In genomic region chr2:3034856-3035255, GRCh38 we compare ENCODE assay signal across 18 cellular contexts.
DNase-seq lines count a peak whose midpoint lies in the region; ATAC-seq, FAIRE-seq and TF ChIP-seq lines count a peak whose summit lies in the region.
"Had no signal": no experiment of that assay in that cellular context is flagged by ENCODE, and none has a peak within 500 bp of the region (broad histone marks: within the 10 kb centered on the region; RNA-seq: fewer than 3 reads in every experiment).

No MANE protein-coding gene starts in this region.

- no peak for TF ChIP-seq EP300 in K562 (IDR thresholded peaks at IDR 0.05; ENCODE audit: low read length)
- no peak for TF ChIP-seq EP300 in upper lobe of left lung (IDR thresholded peaks at IDR 0.05)

- TF ChIP-seq RAD21 in K562 (CRISPR knock-in tag; conservative IDR thresholded peaks at IDR 0.05 in 1 of 2, IDR thresholded peaks at IDR 0.05 in 1 of 2): no peak

- peaks cover 30 to 62% of the 10 kb centered on the region in 2 experiments; a peak in 4 of 5 replicates for H3K27me3 ChIP-seq in K562 (ENCODE audit: control insufficient read depth in 2 of 2, insufficient read depth in 2 of 2, low read length in 2 of 2)
- no peaks in the 10 kb centered on the region for H3K27me3 ChIP-seq in upper lobe of left lung
- no peaks in the 10 kb centered on the region for H3K27me3 ChIP-seq in mammary epithelial cell (ENCODE audit: insufficient read depth, low read length)

- intact Hi-C loops in OCI-LY7 (cut with micrococcal nuclease; ENCODE audit: unreplicated experiment): no loop called here
- intact Hi-C loops in K562 (cut with micrococcal nuclease): no loop called here
- intact Hi-C loops in mucosa of descending colon (cut with DNase I, micrococcal nuclease): no loop called here
- intact Hi-C loops in mammary epithelial cell (cut with micrococcal nuclease): no loop called here

- peak; percentile 11 for DNase-seq in OCI-LY7 (ENCODE audit: low spot score)
- no peak for DNase-seq in K562 (ENCODE audit: extremely low read depth in 1 of 4, low spot score in 3 of 4)
- no peak for DNase-seq in mucosa of descending colon
- DNase-seq in upper lobe of left lung: peak in 1 of 2 donors; percentile 50
- no peak for DNase-seq in Ammon's horn (ENCODE audit: low spot score)
- DNase-seq in cerebellar cortex (ENCODE audit: low spot score): no peak
- DNase-seq in mammary epithelial cell: no peak
- DNase-seq: DMS153, KG1, NCI-H1092 treated with DMSO at 0.1 percent for 48 hours, NCI-H1694, NCI-H446 treated with DMSO at 0.1 percent for 48 hours, NCI-H774 had no signal

- in situ Hi-C loops in K562 (cut with MboI): no loop called here
- in situ Hi-C loops in mammary epithelial cell (cut with MboI; ENCODE audit: low sequenced_read_pairs in 2 of 2): no loop called here

- H3K9me3 ChIP-seq in OCI-LY7 (ENCODE audit: low read length) (no peaks in the 10 kb centered on the region), K562 (replicated peaks; ENCODE audit: control insufficient read depth, insufficient read depth, low read depth, low read length) (no peaks in the 10 kb centered on the region), mucosa of descending colon (peaks cover 6% of the 10 kb centered on the region), upper lobe of left lung (no peaks in the 10 kb centered on the region), mammary epithelial cell (replicated peaks; ENCODE audit: insufficient read depth, low read length) (peaks cover 26% of the 10 kb centered on the region)

- H3K4me1 ChIP-seq in OCI-LY7 (ENCODE audit: insufficient read depth, low read length, poor library complexity, severe bottlenecking) (no peaks in the 10 kb centered on the region), K562 (replicated peaks in 1 of 2; ENCODE audit: control insufficient read depth in 2 of 2, insufficient read depth in 2 of 2, low read length in 2 of 2) (no peaks in the 10 kb centered on the region; a peak in 1 of 5 replicates), mucosa of descending colon (ENCODE audit: low read depth) (no peaks in the 10 kb centered on the region), upper lobe of left lung (no peaks in the 10 kb centered on the region), mammary epithelial cell (ENCODE audit: insufficient read depth, low read length) (no peaks in the 10 kb centered on the region)

- H3K9me2 ChIP-seq in OCI-LY7 (ENCODE audit: insufficient read depth, low read length): no peaks in the 10 kb centered on the region

- ATAC-seq in K562 (peak; percentile 47), mucosa of descending colon (peak; percentile 24), upper lobe of left lung (ENCODE audit: low FRiP score in 2 of 2) (peak; percentile 53 to 61), HG03469 (IDR thresholded peaks at IDR 0.05; ENCODE audit: unreplicated experiment) (no peak)

- under 1% methylated on average over 13 of the region's 13 CpGs for WGBS in K562 (ENCODE audit: insufficient coverage, low coverage, missing lambda C conversion rate)
- WGBS in upper lobe of left lung, 2 donors: 79 to 81% methylated on average over 13 of the region's 13 CpGs
- WGBS in mammary epithelial cell (ENCODE audit: low coverage, missing lambda C conversion rate): 79% methylated on average over 4 of the region's 13 CpGs

- TF ChIP-seq POLR2A in K562 (conservative IDR thresholded peaks at IDR 0.05) (no peak), upper lobe of left lung (IDR thresholded peaks at IDR 0.05) (no peak)

- dilution Hi-C loops in mammary epithelial cell (cut with HindIII; ENCODE audit: low sequenced_read_pairs): no loop called here

- FAIRE-seq in K562 (lab: Jason Lieb, UNC): no peak
- FAIRE-seq: GM18507, RCC 7860 had no signal

- TF ChIP-seq CTCF in OCI-LY7 (conservative IDR thresholded peaks at IDR 0.05; ENCODE audit: low read length): no peak
- TF ChIP-seq CTCF in K562 (IDR thresholded peaks at IDR 0.05 in 2 of 3, conservative IDR thresholded peaks at IDR 0.05 in 1 of 3; ENCODE audit: insufficient read depth in 2 of 3, low read depth in 1 of 3, low read length in 3 of 3): no peak
- TF ChIP-seq CTCF in mucosa of descending colon (IDR thresholded peaks at IDR 0.05): no peak
- no peak for TF ChIP-seq CTCF in upper lobe of left lung (IDR thresholded peaks at IDR 0.05)
- TF ChIP-seq CTCF in mammary epithelial cell (conservative IDR thresholded peaks at IDR 0.05 in 1 of 2, IDR thresholded peaks at IDR 0.05 in 1 of 2; ENCODE audit: extremely low read depth in 1 of 2, insufficient read depth in 1 of 2, low read depth in 1 of 2, low read length in 2 of 2): no peak

- H2AFZ ChIP-seq in OCI-LY7 (ENCODE audit: low read length) (no peak overlapping the region), K562 (ENCODE audit: low read depth, low read length) (no peak overlapping the region), mammary epithelial cell (ENCODE audit: low read depth, low read length) (no peak overlapping the region)

- POLR2A ChIA-PET in OCI-LY7 (lab: Charles Lee): no interaction called here
- POLR2A ChIA-PET in K562 (lab: Yijun Ruan, JAX): interaction anchor here (1.0 kb wide), 1 partner anchor 12 kb away, joined by 3 read pairs; no protein-coding TSS in a partner anchor

- H3K9ac ChIP-seq in K562 (ENCODE audit: insufficient read depth in 1 of 2, low read depth in 2 of 2, low read length in 2 of 2) (no peak overlapping the region), mammary epithelial cell (ENCODE audit: insufficient read depth, low read length) (no peak overlapping the region)
- H3K9ac ChIP-seq: BLaER1 treated with 17β-estradiol and CSF1 and Interleukin-3, amounts not matched to agents 10 nM and 100 nM had no signal

- no peaks in the 10 kb centered on the region for H3K36me3 ChIP-seq in OCI-LY7 (ENCODE audit: insufficient read depth, low read length)
- H3K36me3 ChIP-seq in K562 (ENCODE audit: control insufficient read depth, insufficient read depth, low read length): no peaks in the 10 kb centered on the region
- no peaks in the 10 kb centered on the region for H3K36me3 ChIP-seq in mucosa of descending colon (ENCODE audit: low read depth)
- H3K36me3 ChIP-seq in upper lobe of left lung: no peaks in the 10 kb centered on the region
- no peaks in the 10 kb centered on the region for H3K36me3 ChIP-seq in mammary epithelial cell (ENCODE audit: insufficient read depth, low read length)
- H3K36me3 ChIP-seq: BLaER1 treated with 17β-estradiol and CSF1 and Interleukin-3, amounts not matched to agents 10 nM and 100 nM had no signal

- H3K27ac ChIP-seq in OCI-LY7 (ENCODE audit: low read depth, low read length, poor library complexity, severe bottlenecking) (no peak overlapping the region), K562 (ENCODE audit: extremely low read depth, low read depth, low read length) (no peak overlapping the region), upper lobe of left lung (no peak overlapping the region), mammary epithelial cell (ENCODE audit: insufficient read depth, low read depth, low read length) (no peak overlapping the region)
- H3K27ac ChIP-seq: BLaER1 treated with 17β-estradiol and CSF1 and Interleukin-3, amounts not matched to agents 10 nM and 100 nM; HL-60 had no signal

- H3K4me3 ChIP-seq in OCI-LY7 (ENCODE audit: low read depth, low read length, poor library complexity, severe bottlenecking) (no peak overlapping the region), K562 (no peak overlapping the region), mucosa of descending colon (no peak overlapping the region), upper lobe of left lung (no peak overlapping the region), mammary epithelial cell (replicated peaks in 1 of 3; ENCODE audit: insufficient read depth in 1 of 3, low read depth in 2 of 3, low read length in 3 of 3) (no peak overlapping the region)
- H3K4me3 ChIP-seq: BLaER1 treated with 17β-estradiol and CSF1 and Interleukin-3, amounts not matched to agents 10 nM and 100 nM had no signal

- CTCF ChIA-PET in OCI-LY7 (lab: Charles Lee; ENCODE audit: unreplicated experiment): no interaction called here
- CTCF ChIA-PET in K562 (lab: Yijun Ruan, JAX; ENCODE audit: low intra/inter-chr PET ratio): no interaction called here
- CTCF ChIA-PET in mammary epithelial cell (lab: Charles Lee; ENCODE audit: low non-redundant PET): no interaction called here

- BruUV-seq in OCI-LY7 (replicated peaks; lab: Mats Ljungman, UMichigan) (no TSS peak), K562 (replicated peaks; lab: Mats Ljungman, UMichigan) (no TSS peak), mammary epithelial cell (replicated peaks; lab: Mats Ljungman, UMichigan) (no TSS peak)

- H3K9me1 ChIP-seq in K562 (ENCODE audit: control insufficient read depth, insufficient read depth, low read length): no peaks in the 10 kb centered on the region

- H3K4me2 ChIP-seq in OCI-LY7 (ENCODE audit: low read length) (no peak overlapping the region), K562 (ENCODE audit: insufficient read depth, low read length) (no peak overlapping the region), mammary epithelial cell (ENCODE audit: insufficient read depth, low read depth, low read length) (no peak overlapping the region)

- H3K79me2 ChIP-seq in OCI-LY7 (ENCODE audit: insufficient read depth, low read depth, low read length) (no peaks in the 10 kb centered on the region), K562 (ENCODE audit: control insufficient read depth, insufficient read depth, low read length) (no peaks in the 10 kb centered on the region), mammary epithelial cell (ENCODE audit: insufficient read depth, low read length) (no peaks in the 10 kb centered on the region)

- no peaks in the 10 kb centered on the region for H4K20me1 ChIP-seq in OCI-LY7 (ENCODE audit: insufficient read depth, low read length)
- H4K20me1 ChIP-seq in K562 (replicated peaks; ENCODE audit: control insufficient read depth, insufficient read depth, low read length): no peaks in the 10 kb centered on the region; the same call in 1 of the 2 replicates
- H4K20me1 ChIP-seq in mammary epithelial cell (ENCODE audit: insufficient read depth, low read length): no peaks in the 10 kb centered on the region

TF ChIP-seq in K562, 482 proteins besides CTCF, POLR2A, EP300 and RAD21:
- TF ChIP-seq JUND (IDR thresholded peaks at IDR 0.05; ENCODE audit: borderline replicate concordance, low read depth, low read length) (no peak), JUND (tag; IDR thresholded peaks at IDR 0.05; ENCODE audit: borderline replicate concordance, low read depth, low read length) (no peak), ELK3 (CRISPR knock-in tag; IDR thresholded peaks at IDR 0.05) (no peak), ZKSCAN8 (CRISPR knock-in tag; IDR thresholded peaks at IDR 0.05) (no peak)
TF ChIP-seq in K562: peak in this region for 0.
